ENCODE assay signal across 10 cellular contexts in genomic region chr15:35912196-35912595, GRCh38.
DNase-seq lines count a peak whose midpoint lies in the region; ATAC-seq and TF ChIP-seq lines count a peak whose summit lies in the region.
"Had no signal": no experiment of that assay in that cellular context is flagged by ENCODE, and none has a peak within 500 bp of the region (broad histone marks: within the 10 kb centered on the region; RNA-seq: fewer than 3 reads in every experiment).

No MANE protein-coding gene starts in this region.

- DNase-seq in GM03348 (ENCODE audit: low spot score), result peak; percentile 9
- peak; percentile 16 for DNase-seq in SK-N-SH
- peak; percentile 38 for DNase-seq in fibroblast of mammary gland (ENCODE audit: low read depth)
- DNase-seq in neural progenitor cell (ENCODE audit: low spot score), result no peak
- no peak for DNase-seq in DMS 273 treated with DMSO at 0.1 percent for 48 hours (lab: John Stamatoyannopoulos, UW)
- DNase-seq in SIG-M5 treated with dmso at 0.1 percent for 504 hours (lab: John Stamatoyannopoulos, UW; ENCODE audit: unreplicated experiment), result no peak
- no peak for DNase-seq in AG08395 (ENCODE audit: low spot score)
- DNase-seq: activated CD4-positive, alpha-beta T cell treated with anti-CD3 and anti-CD28 coated beads, Interleukin-2, amount 50 U/mL, for 48 hours had no signal

- H3K27ac ChIP-seq in SK-N-SH (ENCODE audit: low read depth in 2 of 2, low read length in 1 of 2) (no peak overlapping the region), neural progenitor cell (no peak overlapping the region)

- H3K27me3 Mint-ChIP-seq in neural progenitor cell (ENCODE audit: insufficient read depth, low read depth), result no peaks in the 10 kb centered on the region

- no peak overlapping the region for H3K4me2 ChIP-seq in SK-N-SH
- no peak overlapping the region for H3K4me2 ChIP-seq in neural progenitor cell

- H3K4me1 ChIP-seq in SK-N-SH (ENCODE audit: control insufficient read depth in 1 of 2, insufficient read depth in 2 of 2, low read depth in 1 of 2, low read length in 1 of 2), result peaks cover 0 to 7% of the 10 kb centered on the region in 2 experiments; a peak in 2 of 4 replicates
- no peaks in the 10 kb centered on the region for H3K4me1 ChIP-seq in neural progenitor cell

- H2AFZ ChIP-seq in SK-N-SH (ENCODE audit: low read depth) (no peak overlapping the region), neural progenitor cell (replicated peaks) (no peak overlapping the region)

- H3K27me3 ChIP-seq in SK-N-SH (ENCODE audit: insufficient read depth), result no peaks in the 10 kb centered on the region
- no peaks in the 10 kb centered on the region for H3K27me3 ChIP-seq in neural progenitor cell

- H3K4me3 ChIP-seq in SK-N-SH (ENCODE audit: low read depth in 2 of 2, low read length in 1 of 2) (no peak overlapping the region), fibroblast of mammary gland (ENCODE audit: control insufficient read depth, low read depth, low read length) (no peak overlapping the region), neural progenitor cell (no peak overlapping the region)
- H3K4me3 ChIP-seq: GM12878 had no signal

- H3K9ac ChIP-seq in SK-N-SH (no peak overlapping the region), neural progenitor cell (no peak overlapping the region)

- H3K9me3 ChIP-seq in SK-N-SH (no peaks in the 10 kb centered on the region), neural progenitor cell (ENCODE audit: low read depth) (no peaks in the 10 kb centered on the region)

- CTCF ChIA-PET in SK-N-SH (lab: Yijun Ruan, JAX), result interaction anchor here (0.9 to 2.0 kb wide), 9 partner anchors 17 to 622 kb away, joined by 3 to 13 read pairs (median 4); no protein-coding TSS in a partner anchor

- ATAC-seq in HG02623 (IDR thresholded peaks at IDR 0.05; ENCODE audit: unreplicated experiment), result no peak
- ATAC-seq: GM12878 had no signal

- no peaks in the 10 kb centered on the region for H4K20me1 ChIP-seq in SK-N-SH (ENCODE audit: insufficient read depth)
- no peaks in the 10 kb centered on the region for H4K20me1 ChIP-seq in neural progenitor cell (ENCODE audit: low read depth)

- H3K9me3 Mint-ChIP-seq in neural progenitor cell, result no peaks in the 10 kb centered on the region

- TF ChIP-seq EP300 in SK-N-SH (IDR thresholded peaks at IDR 0.05; ENCODE audit: borderline replicate concordance in 1 of 2, low read depth in 1 of 2, low read length in 1 of 2), result no peak

- no peaks in the 10 kb centered on the region for H3K9me2 ChIP-seq in SK-N-SH

- H3K27ac Mint-ChIP-seq in neural progenitor cell, result no peak overlapping the region

- POLR2A ChIA-PET in SK-N-SH (lab: Yijun Ruan, JAX), result no interaction called here

- TF ChIP-seq CTCF in SK-N-SH (IDR thresholded peaks at IDR 0.05) (peak; percentile 35), fibroblast of mammary gland (conservative IDR thresholded peaks at IDR 0.05; ENCODE audit: control insufficient read depth, insufficient read depth, low read depth, low read length) (peak; percentile 45), neural progenitor cell (IDR thresholded peaks at IDR 0.05) (peak; percentile 8)

- peak; percentile 69 for TF ChIP-seq RAD21 in SK-N-SH (IDR thresholded peaks at IDR 0.05; ENCODE audit: low read length)

- H3K79me2 ChIP-seq in SK-N-SH (ENCODE audit: insufficient read depth) (no peaks in the 10 kb centered on the region), neural progenitor cell (ENCODE audit: low read depth) (no peaks in the 10 kb centered on the region)

- H3K36me3 ChIP-seq in SK-N-SH (replicated peaks in 1 of 2; ENCODE audit: control insufficient read depth in 1 of 2, insufficient read depth in 2 of 2, low read length in 1 of 2) (no peaks in the 10 kb centered on the region), neural progenitor cell (no peaks in the 10 kb centered on the region)

- no peak overlapping the region for H3K4me3 Mint-ChIP-seq in neural progenitor cell

- WGBS in SK-N-SH (ENCODE audit: low lambda C conversion rate), result 100% methylated on average over 2 of the region's 2 CpGs

- no peaks in the 10 kb centered on the region for H3K4me1 Mint-ChIP-seq in neural progenitor cell

- H3F3A ChIP-seq in SK-N-SH (replicated peaks; ENCODE audit: insufficient read depth) (no peaks in the 10 kb centered on the region), neural progenitor cell (ENCODE audit: low read depth) (no peaks in the 10 kb centered on the region)

- no peaks in the 10 kb centered on the region for H3K36me3 Mint-ChIP-seq in neural progenitor cell

TF ChIP-seq in SK-N-SH, 30 proteins besides CTCF, POLR2A, EP300 and RAD21:
- TF ChIP-seq FOSL2 (IDR thresholded peaks at IDR 0.05; ENCODE audit: borderline replicate concordance, low read depth) (no peak), SMC3 (IDR thresholded peaks at IDR 0.05; ENCODE audit: low read depth, low read length) (peak; percentile 46)

Comparison
In these comparisons a context has a peak if more than half of its experiments do, and no peak if none do; other contexts are left out.
1. DNase-seq: peak in GM03348 (single experiment), SK-N-SH (single experiment) and fibroblast of mammary gland (single experiment); none in neural progenitor cell (single experiment), DMS 273 treated with DMSO at 0.1 percent for 48 hours (single experiment), SIG-M5 treated with dmso at 0.1 percent for 504 hours (single experiment) and AG08395 (single experiment).
2. Peak in every context shown above with its lines, with median percentiles within 50 percentile points of each other: CTCF ChIP-seq.